1 cellular context compared by ENCODE assay signal in genomic region chr2:241091201-241091600, GRCh38.
A peak's percentile ranks its signal among the peaks of the same experiment; 100 is the strongest.
TF ChIP-seq lines count a peak whose summit lies in the region.

No MANE protein-coding gene starts in this region.

TF ChIP-seq in K562, 482 proteins besides CTCF, POLR2A, EP300 and RAD21:
- TF ChIP-seq, protein P1, sequence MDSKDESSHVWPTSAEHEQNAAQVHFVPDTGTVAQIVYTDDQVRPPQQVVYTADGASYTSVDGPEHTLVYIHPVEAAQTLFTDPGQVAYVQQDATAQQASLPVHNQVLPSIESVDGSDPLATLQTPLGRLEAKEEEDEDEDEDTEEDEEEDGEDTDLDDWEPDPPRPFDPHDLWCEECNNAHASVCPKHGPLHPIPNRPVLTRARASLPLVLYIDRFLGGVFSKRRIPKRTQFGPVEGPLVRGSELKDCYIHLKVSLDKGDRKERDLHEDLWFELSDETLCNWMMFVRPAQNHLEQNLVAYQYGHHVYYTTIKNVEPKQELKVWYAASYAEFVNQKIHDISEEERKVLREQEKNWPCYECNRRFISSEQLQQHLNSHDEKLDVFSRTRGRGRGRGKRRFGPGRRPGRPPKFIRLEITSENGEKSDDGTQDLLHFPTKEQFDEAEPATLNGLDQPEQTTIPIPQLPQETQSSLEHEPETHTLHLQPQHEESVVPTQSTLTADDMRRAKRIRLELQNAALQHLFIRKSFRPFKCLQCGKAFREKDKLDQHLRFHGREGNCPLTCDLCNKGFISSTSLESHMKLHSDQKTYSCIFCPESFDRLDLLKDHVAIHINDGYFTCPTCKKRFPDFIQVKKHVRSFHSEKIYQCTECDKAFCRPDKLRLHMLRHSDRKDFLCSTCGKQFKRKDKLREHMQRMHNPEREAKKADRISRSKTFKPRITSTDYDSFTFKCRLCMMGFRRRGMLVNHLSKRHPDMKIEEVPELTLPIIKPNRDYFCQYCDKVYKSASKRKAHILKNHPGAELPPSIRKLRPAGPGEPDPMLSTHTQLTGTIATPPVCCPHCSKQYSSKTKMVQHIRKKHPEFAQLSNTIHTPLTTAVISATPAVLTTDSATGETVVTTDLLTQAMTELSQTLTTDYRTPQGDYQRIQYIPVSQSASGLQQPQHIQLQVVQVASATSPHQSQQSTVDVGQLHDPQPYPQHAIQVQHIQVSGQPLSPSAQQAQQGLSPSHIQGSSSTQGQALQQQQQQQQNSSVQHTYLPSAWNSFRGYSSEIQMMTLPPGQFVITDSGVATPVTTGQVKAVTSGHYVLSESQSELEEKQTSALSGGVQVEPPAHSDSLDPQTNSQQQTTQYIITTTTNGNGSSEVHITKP (IDR thresholded peaks at IDR 0.05; ENCODE audit: partially characterized antibody) = peak; percentile 81
- TF ChIP-seq MCM5 (IDR thresholded peaks at IDR 0.05; ENCODE audit: low read depth) = no peak
